ENCODE assay signal across 8 cellular contexts in genomic region chr17:66964083-66964771, GRCh38. TPM values are rescaled to one million over a fixed set of nuclear protein-coding genes. Genes with fewer than 3 reads are reported as not detected.
DNase-seq lines count a peak whose midpoint lies in the region; ATAC-seq and TF ChIP-seq lines count a peak whose summit lies in the region.

TSS of gene CACNG4 (plus strand) at chr17:66964707. CDS start at chr17:66964912, 205 bp downstream.

- peak; percentile 9; the same call in 2 of the 3 replicates for ATAC-seq in SK-N-SH treated with all-trans-retinoic acid at 6 μM for 48 hours
- ATAC-seq in GM21576 (IDR thresholded peaks at IDR 0.05; ENCODE audit: unreplicated experiment) = no peak

- H3K27ac ChIP-seq in right atrium auricular region (no peak within 1 kb of the TSS), skeletal muscle tissue (ENCODE audit: low read depth, low read length) (no peak within 1 kb of the TSS)

- no peaks in the 10 kb centered on the region for H3K9me3 ChIP-seq in right atrium auricular region
- no peaks in the 10 kb centered on the region for H3K9me3 ChIP-seq in skeletal muscle tissue (ENCODE audit: control insufficient read depth in 3 of 3, low read length in 3 of 3)

- DNase-seq in NCI-H1436 (lab: John Stamatoyannopoulos, UW) (peak; percentile 70), NCI-H1436 treated with DMSO at 0.1 percent for 48 hours (lab: John Stamatoyannopoulos, UW) (no peak), right atrium auricular region (ENCODE audit: low spot score) (no peak), NCI-H2029 treated with DMSO at 0.1 percent for 48 hours (lab: John Stamatoyannopoulos, UW) (no peak), germinal center (ENCODE audit: low spot score) (no peak)

- H3K4me1 ChIP-seq in right atrium auricular region (peaks cover 0 to 21% of the 10 kb centered on the region in 2 donors), skeletal muscle tissue (ENCODE audit: control insufficient read depth in 3 of 3, insufficient read depth in 3 of 3, low read length in 3 of 3) (peaks cover 12 to 23% (median 20%) of the 10 kb centered on the region in 3 donors)

- no peak for TF ChIP-seq CTCF in right atrium auricular region (IDR thresholded peaks at IDR 0.05)

- H3K36me3 ChIP-seq in right atrium auricular region (no peaks in the 10 kb centered on the region), skeletal muscle tissue (ENCODE audit: control insufficient read depth in 3 of 3, insufficient read depth in 3 of 3, low read length in 3 of 3) (no peaks in the 10 kb centered on the region)

- H3K4me3 ChIP-seq in right atrium auricular region = peak within 1 kb of the TSS; percentile 23 to 46
- H3K4me3 ChIP-seq in skeletal muscle tissue (ENCODE audit: low read length in 3 of 3) = peak within 1 kb of the TSS in 2 of 3 donors; percentile 56 to 68

- peaks cover 10 to 25% of the 10 kb centered on the region in 2 donors for H3K27me3 ChIP-seq in right atrium auricular region
- peaks cover 46 to 57% (median 54%) of the 10 kb centered on the region in 3 donors for H3K27me3 ChIP-seq in skeletal muscle tissue (ENCODE audit: control insufficient read depth in 3 of 3, insufficient read depth in 3 of 3, low read length in 3 of 3)

- no peak within 1 kb of the TSS for H3K9ac ChIP-seq in skeletal muscle tissue (ENCODE audit: low read depth in 1 of 3, low read length in 3 of 3)

TF ChIP-seq in SK-N-SH treated with all-trans-retinoic acid at 6 μM for 48 hours, 23 proteins besides CTCF, POLR2A, EP300 and RAD21:
- TF ChIP-seq, protein P1, sequence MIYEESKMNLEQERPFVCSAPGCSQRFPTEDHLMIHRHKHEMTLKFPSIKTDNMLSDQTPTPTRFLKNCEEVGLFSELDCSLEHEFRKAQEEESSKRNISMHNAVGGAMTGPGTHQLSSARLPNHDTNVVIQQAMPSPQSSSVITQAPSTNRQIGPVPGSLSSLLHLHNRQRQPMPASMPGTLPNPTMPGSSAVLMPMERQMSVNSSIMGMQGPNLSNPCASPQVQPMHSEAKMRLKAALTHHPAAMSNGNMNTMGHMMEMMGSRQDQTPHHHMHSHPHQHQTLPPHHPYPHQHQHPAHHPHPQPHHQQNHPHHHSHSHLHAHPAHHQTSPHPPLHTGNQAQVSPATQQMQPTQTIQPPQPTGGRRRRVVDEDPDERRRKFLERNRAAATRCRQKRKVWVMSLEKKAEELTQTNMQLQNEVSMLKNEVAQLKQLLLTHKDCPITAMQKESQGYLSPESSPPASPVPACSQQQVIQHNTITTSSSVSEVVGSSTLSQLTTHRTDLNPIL (CRISPR knock-in tag; IDR thresholded peaks at IDR 0.05; ENCODE audit: low read depth) = no peak
- no peak for TF ChIP-seq PPARA (CRISPR knock-in tag; IDR thresholded peaks at IDR 0.05; ENCODE audit: borderline replicate concordance)
- no peak for TF ChIP-seq OSR1 (CRISPR knock-in tag; IDR thresholded peaks at IDR 0.05)
- TF ChIP-seq RARB (CRISPR knock-in tag; IDR thresholded peaks at IDR 0.05) = no peak
- no peak for TF ChIP-seq ESRRG (CRISPR knock-in tag; IDR thresholded peaks at IDR 0.05)
- TF ChIP-seq ZNF70 (CRISPR knock-in tag; IDR thresholded peaks at IDR 0.05) = no peak
- TF ChIP-seq TCF4 (CRISPR knock-in tag; IDR thresholded peaks at IDR 0.05; ENCODE audit: borderline replicate concordance) = no peak
- TF ChIP-seq SNAI2 (CRISPR knock-in tag; IDR thresholded peaks at IDR 0.05) = no peak
- TF ChIP-seq, protein P2, sequence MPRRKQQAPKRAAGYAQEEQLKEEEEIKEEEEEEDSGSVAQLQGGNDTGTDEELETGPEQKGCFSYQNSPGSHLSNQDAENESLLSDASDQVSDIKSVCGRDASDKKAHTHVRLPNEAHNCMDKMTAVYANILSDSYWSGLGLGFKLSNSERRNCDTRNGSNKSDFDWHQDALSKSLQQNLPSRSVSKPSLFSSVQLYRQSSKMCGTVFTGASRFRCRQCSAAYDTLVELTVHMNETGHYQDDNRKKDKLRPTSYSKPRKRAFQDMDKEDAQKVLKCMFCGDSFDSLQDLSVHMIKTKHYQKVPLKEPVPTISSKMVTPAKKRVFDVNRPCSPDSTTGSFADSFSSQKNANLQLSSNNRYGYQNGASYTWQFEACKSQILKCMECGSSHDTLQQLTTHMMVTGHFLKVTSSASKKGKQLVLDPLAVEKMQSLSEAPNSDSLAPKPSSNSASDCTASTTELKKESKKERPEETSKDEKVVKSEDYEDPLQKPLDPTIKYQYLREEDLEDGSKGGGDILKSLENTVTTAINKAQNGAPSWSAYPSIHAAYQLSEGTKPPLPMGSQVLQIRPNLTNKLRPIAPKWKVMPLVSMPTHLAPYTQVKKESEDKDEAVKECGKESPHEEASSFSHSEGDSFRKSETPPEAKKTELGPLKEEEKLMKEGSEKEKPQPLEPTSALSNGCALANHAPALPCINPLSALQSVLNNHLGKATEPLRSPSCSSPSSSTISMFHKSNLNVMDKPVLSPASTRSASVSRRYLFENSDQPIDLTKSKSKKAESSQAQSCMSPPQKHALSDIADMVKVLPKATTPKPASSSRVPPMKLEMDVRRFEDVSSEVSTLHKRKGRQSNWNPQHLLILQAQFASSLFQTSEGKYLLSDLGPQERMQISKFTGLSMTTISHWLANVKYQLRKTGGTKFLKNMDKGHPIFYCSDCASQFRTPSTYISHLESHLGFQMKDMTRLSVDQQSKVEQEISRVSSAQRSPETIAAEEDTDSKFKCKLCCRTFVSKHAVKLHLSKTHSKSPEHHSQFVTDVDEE (CRISPR knock-in tag; IDR thresholded peaks at IDR 0.05) = no peak

RNA-seq across cellular contexts. Expression of gene CACNG4, which starts in this region (rescaled TPM):
- total RNA-seq in right atrium auricular region (1 to 10 TPM in 1 of 2 donors, under 1 TPM in 1; 0.63 to 1.9 TPM), skeletal muscle tissue (1.6 TPM)
